1 cellular context compared by ENCODE assay signal in genomic region chr4:16104520-16104919, GRCh38.
TF ChIP-seq lines count a peak whose summit lies in the region.

No MANE protein-coding gene starts in this region.

TF ChIP-seq in GM23338, 12 proteins besides CTCF, POLR2A, EP300 and RAD21 (continued from another document):
- TF ChIP-seq, protein P1, sequence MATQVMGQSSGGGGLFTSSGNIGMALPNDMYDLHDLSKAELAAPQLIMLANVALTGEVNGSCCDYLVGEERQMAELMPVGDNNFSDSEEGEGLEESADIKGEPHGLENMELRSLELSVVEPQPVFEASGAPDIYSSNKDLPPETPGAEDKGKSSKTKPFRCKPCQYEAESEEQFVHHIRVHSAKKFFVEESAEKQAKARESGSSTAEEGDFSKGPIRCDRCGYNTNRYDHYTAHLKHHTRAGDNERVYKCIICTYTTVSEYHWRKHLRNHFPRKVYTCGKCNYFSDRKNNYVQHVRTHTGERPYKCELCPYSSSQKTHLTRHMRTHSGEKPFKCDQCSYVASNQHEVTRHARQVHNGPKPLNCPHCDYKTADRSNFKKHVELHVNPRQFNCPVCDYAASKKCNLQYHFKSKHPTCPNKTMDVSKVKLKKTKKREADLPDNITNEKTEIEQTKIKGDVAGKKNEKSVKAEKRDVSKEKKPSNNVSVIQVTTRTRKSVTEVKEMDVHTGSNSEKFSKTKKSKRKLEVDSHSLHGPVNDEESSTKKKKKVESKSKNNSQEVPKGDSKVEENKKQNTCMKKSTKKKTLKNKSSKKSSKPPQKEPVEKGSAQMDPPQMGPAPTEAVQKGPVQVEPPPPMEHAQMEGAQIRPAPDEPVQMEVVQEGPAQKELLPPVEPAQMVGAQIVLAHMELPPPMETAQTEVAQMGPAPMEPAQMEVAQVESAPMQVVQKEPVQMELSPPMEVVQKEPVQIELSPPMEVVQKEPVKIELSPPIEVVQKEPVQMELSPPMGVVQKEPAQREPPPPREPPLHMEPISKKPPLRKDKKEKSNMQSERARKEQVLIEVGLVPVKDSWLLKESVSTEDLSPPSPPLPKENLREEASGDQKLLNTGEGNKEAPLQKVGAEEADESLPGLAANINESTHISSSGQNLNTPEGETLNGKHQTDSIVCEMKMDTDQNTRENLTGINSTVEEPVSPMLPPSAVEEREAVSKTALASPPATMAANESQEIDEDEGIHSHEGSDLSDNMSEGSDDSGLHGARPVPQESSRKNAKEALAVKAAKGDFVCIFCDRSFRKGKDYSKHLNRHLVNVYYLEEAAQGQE (IDR thresholded peaks at IDR 0.05; ENCODE audit: unreplicated experiment): no peak
- TF ChIP-seq JUNB (IDR thresholded peaks at IDR 0.05; ENCODE audit: unreplicated experiment) (no peak), ZNF462 (CRISPR knock-in tag; IDR thresholded peaks at IDR 0.05) (no peak), NANOG (IDR thresholded peaks at IDR 0.05; ENCODE audit: borderline replicate concordance) (no peak)
TF ChIP-seq in GM23338: peak in this region for 0.
